In genomic region chr10:3473271-3473670, GRCh38 we compare ENCODE assay signal across 1 cellular context.
TF ChIP-seq lines count a peak whose summit lies in the region.

No MANE protein-coding gene starts in this region.

TF ChIP-seq in H1, 55 proteins besides CTCF, POLR2A, EP300 and RAD21 (continued from another document):
- TF ChIP-seq CHD7 (IDR thresholded peaks at IDR 0.05; ENCODE audit: insufficient replicate concordance, low read length) (no peak), CBX5 (IDR thresholded peaks at IDR 0.05; ENCODE audit: low read depth, low read length) (no peak), GTF2F1 (IDR thresholded peaks at IDR 0.05; ENCODE audit: borderline replicate concordance, low read depth, low read length) (no peak), PHF8 (conservative IDR thresholded peaks at IDR 0.05; ENCODE audit: low read depth, low read length) (no peak), CEBPB (IDR thresholded peaks at IDR 0.05; ENCODE audit: low read depth, low read length) (no peak), SUZ12 (IDR thresholded peaks at IDR 0.05; ENCODE audit: low read length) (no peak), TBP (IDR thresholded peaks at IDR 0.05; ENCODE audit: low read depth, low read length) (no peak)
TF ChIP-seq in H1: peak in this region for 0.
